In genomic region chr1:226688852-226689251, GRCh38 we compare ENCODE assay signal across 12 cellular contexts. TPM values are rescaled to one million over a fixed set of nuclear protein-coding genes. Genes with fewer than 3 reads are reported as not detected.
DNase-seq lines count a peak whose midpoint lies in the region; ATAC-seq and TF ChIP-seq lines count a peak whose summit lies in the region.
"Had no signal": no experiment of that assay in that cellular context is flagged by ENCODE, and none has a peak within 500 bp of the region (broad histone marks: within the 10 kb centered on the region; RNA-seq: fewer than 3 reads in every experiment).

No MANE protein-coding gene starts in this region.

- H3K27me3 ChIP-seq in CD4-positive, alpha-beta T cell (ENCODE audit: control insufficient read depth, insufficient read depth, low read length), result no peaks in the 10 kb centered on the region
- H3K27me3 ChIP-seq in right atrium auricular region (no peaks in the 10 kb centered on the region), skeletal muscle tissue (ENCODE audit: control insufficient read depth in 3 of 3, insufficient read depth in 3 of 3, low read length in 3 of 3) (no peaks in the 10 kb centered on the region)
- H3K27me3 ChIP-seq: spleen had no signal

- CTCF ChIA-PET in CD4-positive, alpha-beta T cell (lab: Charles Lee), result interaction anchor here (0.9 to 3.1 kb wide), 4 partner anchors 11 to 139 kb away, joined by 3 to 22 read pairs (median 10); no protein-coding TSS in a partner anchor

- peak overlapping the region; percentile 28 for H3K4me3 Mint-ChIP-seq in CD4-positive, alpha-beta T cell
- H3K4me3 Mint-ChIP-seq in T-helper 17 cell (peak overlapping the region; percentile 39), type B pancreatic cell (no peak overlapping the region)
- H3K4me3 Mint-ChIP-seq: WTC11 had no signal

- intact Hi-C loops in CD4-positive, alpha-beta T cell (cut with DNase I, micrococcal nuclease), result loop anchor here in 1 of 2 experiments (5.0 to 10.0 kb wide), 2 partner anchors 37 to 46 kb away; partner anchors contain the start of gene ITPKB

- H3K4me3 ChIP-seq in right atrium auricular region (no peak overlapping the region), skeletal muscle tissue (ENCODE audit: low read length in 3 of 3) (no peak overlapping the region)
- H3K4me3 ChIP-seq: spleen had no signal

- no peaks in the 10 kb centered on the region for H3K9me3 Mint-ChIP-seq in CD4-positive, alpha-beta T cell
- no peaks in the 10 kb centered on the region for H3K9me3 Mint-ChIP-seq in type B pancreatic cell
- H3K9me3 Mint-ChIP-seq: WTC11 had no signal

- peaks cover 100% of the 10 kb centered on the region for H3K4me1 Mint-ChIP-seq in CD4-positive, alpha-beta T cell (ENCODE audit: low read depth)
- peaks cover 87% of the 10 kb centered on the region for H3K4me1 Mint-ChIP-seq in T-helper 17 cell
- peaks cover 24% of the 10 kb centered on the region for H3K4me1 Mint-ChIP-seq in type B pancreatic cell (ENCODE audit: unreplicated experiment)

- no peak overlapping the region for H3K9ac ChIP-seq in skeletal muscle tissue (ENCODE audit: low read depth in 1 of 3, low read length in 3 of 3)

- no peak for DNase-seq in CD4-positive, alpha-beta T cell
- DNase-seq in T-helper 17 cell (no peak), right atrium auricular region (ENCODE audit: low spot score) (no peak), type B pancreatic cell (ENCODE audit: extremely low spot score, unreplicated experiment) (no peak), GF-D8 (lab: John Stamatoyannopoulos, UW) (no peak)
- DNase-seq: KG1, NCI-H187 treated with DMSO at 0.1 percent for 48 hours had no signal

- H3K4me1 ChIP-seq in right atrium auricular region (peaks cover 0 to 93% of the 10 kb centered on the region in 2 donors), skeletal muscle tissue (ENCODE audit: control insufficient read depth in 3 of 3, insufficient read depth in 3 of 3, low read length in 3 of 3) (peaks cover 71 to 84% (median 82%) of the 10 kb centered on the region in 3 donors)

- H3K27ac ChIP-seq in CD4-positive, alpha-beta T cell (ENCODE audit: low read depth, low read length), result peak overlapping the region; percentile 78
- peak overlapping the region; percentile 38 to 68 for H3K27ac ChIP-seq in right atrium auricular region
- H3K27ac ChIP-seq in skeletal muscle tissue (ENCODE audit: low read depth, low read length), result peak overlapping the region; percentile 27

- TF ChIP-seq CTCF in CD4-positive, alpha-beta T cell (IDR thresholded peaks at IDR 0.05), result no peak
- TF ChIP-seq CTCF in right atrium auricular region (IDR thresholded peaks at IDR 0.05), result no peak
- TF ChIP-seq CTCF in type B pancreatic cell (conservative IDR thresholded peaks at IDR 0.05), result no peak

- no peaks in the 10 kb centered on the region for H3K36me3 ChIP-seq in right atrium auricular region
- H3K36me3 ChIP-seq in skeletal muscle tissue (ENCODE audit: control insufficient read depth in 3 of 3, insufficient read depth in 3 of 3, low read length in 3 of 3), result no peaks in the 10 kb centered on the region

- ATAC-seq in CD4-positive, alpha-beta T cell (ENCODE audit: poor library complexity), result no peak
- ATAC-seq in T-helper 17 cell (no peak), GM19397 (IDR thresholded peaks at IDR 0.05; ENCODE audit: unreplicated experiment) (no peak), HG02981 (IDR thresholded peaks at IDR 0.05; ENCODE audit: unreplicated experiment) (no peak)

- H3K9me3 ChIP-seq in CD4-positive, alpha-beta T cell (ENCODE audit: control insufficient read depth, low read length), result no peaks in the 10 kb centered on the region
- no peaks in the 10 kb centered on the region for H3K9me3 ChIP-seq in T-helper 17 cell (ENCODE audit: control insufficient read depth, low read length, poor library complexity, severe bottlenecking)
- H3K9me3 ChIP-seq in right atrium auricular region, result no peaks in the 10 kb centered on the region
- H3K9me3 ChIP-seq in skeletal muscle tissue (ENCODE audit: control insufficient read depth in 3 of 3, low read length in 3 of 3), result no peaks in the 10 kb centered on the region
- H3K9me3 ChIP-seq: spleen had no signal

- H3K27me3 Mint-ChIP-seq in CD4-positive, alpha-beta T cell, result no peaks in the 10 kb centered on the region
- H3K27me3 Mint-ChIP-seq in T-helper 17 cell (no peaks in the 10 kb centered on the region), type B pancreatic cell (no peaks in the 10 kb centered on the region)

- H3K27ac Mint-ChIP-seq in CD4-positive, alpha-beta T cell, result peak overlapping the region; percentile 98
- H3K27ac Mint-ChIP-seq in T-helper 17 cell, result peak overlapping the region; percentile 100
- no peak overlapping the region for H3K27ac Mint-ChIP-seq in type B pancreatic cell
- H3K27ac Mint-ChIP-seq: WTC11 had no signal

- POLR2A ChIA-PET in CD4-positive, alpha-beta T cell (lab: Charles Lee), result interaction anchor here (0.6 to 2.8 kb wide), 7 partner anchors 11 to 67 kb away, joined by 3 to 20 read pairs (median 6); no protein-coding TSS in a partner anchor

- peaks cover 97% of the 10 kb centered on the region for H3K36me3 Mint-ChIP-seq in CD4-positive, alpha-beta T cell (ENCODE audit: low read depth)
- H3K36me3 Mint-ChIP-seq in T-helper 17 cell (ENCODE audit: low read depth) (peaks cover 13% of the 10 kb centered on the region), type B pancreatic cell (peaks cover 19% of the 10 kb centered on the region)
- H3K36me3 Mint-ChIP-seq: WTC11 had no signal

RNA-seq across cellular contexts. Expression of gene ITPKB, which starts 50.2 kb away (rescaled TPM):
- 100 to 1,000 TPM; 565 to 583 TPM for total RNA-seq in CD4-positive, alpha-beta T cell
- 100 to 1,000 TPM; 128 to 166 TPM for total RNA-seq in T-helper 17 cell
- total RNA-seq in right atrium auricular region, result 10 to 100 TPM; 10.8 to 11.0 TPM
- total RNA-seq in skeletal muscle tissue, result 18.8 TPM
- total RNA-seq in type B pancreatic cell (ENCODE audit: low replicate concordance), result 24.5 and 31.4 TPM in 2 replicates

Comparison
In these comparisons a context has a peak if more than half of its experiments do, and no peak if none do; other contexts are left out.
1. H3K27ac ChIP-seq: peak in every context shown above with its lines; median percentile 78 in CD4-positive, alpha-beta T cell; 53 in right atrium auricular region; 27 in skeletal muscle tissue.